Comparison of ENCODE assay signal across 21 cellular contexts in the genomic region with DNA sequence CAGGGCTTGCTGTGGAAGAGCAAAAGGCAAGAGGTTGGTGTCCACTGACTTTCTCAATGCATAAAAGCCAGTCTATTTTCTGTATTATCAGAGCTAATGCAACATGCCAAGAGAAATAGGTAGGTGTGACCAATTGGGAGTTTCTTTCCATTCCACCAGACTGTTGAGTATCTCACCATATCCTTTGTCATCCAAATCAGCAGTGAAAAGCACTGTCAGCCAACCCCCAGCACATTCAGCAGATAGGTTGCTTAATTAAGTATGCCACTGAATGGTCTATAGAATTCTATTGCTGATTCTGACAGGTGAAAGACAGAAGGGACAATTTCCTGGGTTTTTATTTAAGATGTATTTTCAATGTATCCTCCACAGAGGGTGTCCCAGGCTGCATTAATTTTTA.
DNase-seq lines count a peak whose midpoint lies in the region; ATAC-seq and TF ChIP-seq lines count a peak whose summit lies in the region.
"Had no signal": no experiment of that assay in that cellular context is flagged by ENCODE, and none has a peak within 500 bp of the region (broad histone marks: within the 10 kb centered on the region; RNA-seq: fewer than 3 reads in every experiment).

No MANE protein-coding gene starts in this region.

- H4K20me1 ChIP-seq in GM23338 (replicated peaks; ENCODE audit: insufficient read depth): no peaks in the 10 kb centered on the region
- H4K20me1 ChIP-seq in neural progenitor cell (ENCODE audit: low read depth): peaks cover 12% of the 10 kb centered on the region

- 0 out of 2 replicates have a peak overlapping the region, but pooled peaks have one; percentile 40 for H3K4me2 ChIP-seq in GM23338
- H3K4me2 ChIP-seq in neural progenitor cell: peak overlapping the region; percentile 8
- H3K4me2 ChIP-seq: BLaER1 had no signal

- H3K36me3 Mint-ChIP-seq in GM23338 (ENCODE audit: low read depth) (no peaks in the 10 kb centered on the region), WTC11 (no peaks in the 10 kb centered on the region), neural progenitor cell (no peaks in the 10 kb centered on the region)
- H3K36me3 Mint-ChIP-seq: CD4-positive, CD25-positive, alpha-beta regulatory T cell; CD8-positive, alpha-beta T cell had no signal

- CTCF ChIA-PET in WTC11 (lab: Charles Lee): no interaction called here

- H3K4me1 Mint-ChIP-seq in GM23338 (peaks cover 39% of the 10 kb centered on the region), WTC11 (peaks cover 44% of the 10 kb centered on the region), neural progenitor cell (peaks cover 29% of the 10 kb centered on the region)
- H3K4me1 Mint-ChIP-seq: B cell; CD4-positive, CD25-positive, alpha-beta regulatory T cell had no signal

- H3K27ac ChIP-seq in GM23338 (ENCODE audit: low read depth): no peak overlapping the region
- no peak overlapping the region for H3K27ac ChIP-seq in neural progenitor cell
- no peak overlapping the region for H3K27ac ChIP-seq in left lung
- H3K27ac ChIP-seq: 22Rv1, BLaER1, C4-2B had no signal

- H3K36me3 ChIP-seq in GM23338 (ENCODE audit: insufficient read depth) (no peaks in the 10 kb centered on the region), neural progenitor cell (no peaks in the 10 kb centered on the region), left lung (no peaks in the 10 kb centered on the region)
- H3K36me3 ChIP-seq: BLaER1 had no signal

- no peaks in the 10 kb centered on the region for H3K27me3 Mint-ChIP-seq in GM23338 (ENCODE audit: insufficient read depth, low read depth, poor library complexity)
- no peaks in the 10 kb centered on the region for H3K27me3 Mint-ChIP-seq in WTC11 (ENCODE audit: low read depth)
- H3K27me3 Mint-ChIP-seq in neural progenitor cell (ENCODE audit: insufficient read depth, low read depth): peaks cover 2% of the 10 kb centered on the region
- H3K27me3 Mint-ChIP-seq: B cell; CD4-positive, CD25-positive, alpha-beta regulatory T cell had no signal

- no peak overlapping the region for H3K27ac Mint-ChIP-seq in GM23338
- H3K27ac Mint-ChIP-seq in WTC11: no peak overlapping the region
- no peak overlapping the region for H3K27ac Mint-ChIP-seq in neural progenitor cell
- H3K27ac Mint-ChIP-seq: B cell; CD4-positive, CD25-positive, alpha-beta regulatory T cell; CD8-positive, alpha-beta T cell had no signal

- H3K4me3 ChIP-seq in GM23338 (no peak overlapping the region), neural progenitor cell (no peak overlapping the region), left lung (no peak overlapping the region)
- H3K4me3 ChIP-seq: BLaER1, GM12878 had no signal

- H3K9me2 ChIP-seq in GM23338 (ENCODE audit: insufficient read depth): no peaks in the 10 kb centered on the region

- ATAC-seq in GM23338: peak; percentile 57
- peak; percentile 72 for ATAC-seq in WTC11
- no peak for ATAC-seq in left lung
- ATAC-seq: CD8-positive, alpha-beta T cell; GM12878; HCT116 had no signal

- H3K9me3 ChIP-seq in neural progenitor cell (ENCODE audit: low read depth) (no peaks in the 10 kb centered on the region), left lung (no peaks in the 10 kb centered on the region)
- H3K9me3 ChIP-seq: BLaER1, Caco-2 had no signal

- H3K4me3 Mint-ChIP-seq in GM23338 (no peak overlapping the region), WTC11 (no peak overlapping the region), neural progenitor cell (no peak overlapping the region)
- H3K4me3 Mint-ChIP-seq: B cell; CD4-positive, CD25-positive, alpha-beta regulatory T cell; CD8-positive, alpha-beta T cell; H9 had no signal

- H3K27me3 ChIP-seq in GM23338 (ENCODE audit: insufficient read depth): no peaks in the 10 kb centered on the region
- no peaks in the 10 kb centered on the region for H3K27me3 ChIP-seq in neural progenitor cell
- no peaks in the 10 kb centered on the region for H3K27me3 ChIP-seq in left lung

- H3K9me3 Mint-ChIP-seq in GM23338: no peaks in the 10 kb centered on the region
- H3K9me3 Mint-ChIP-seq in WTC11: no peaks in the 10 kb centered on the region
- H3K9me3 Mint-ChIP-seq in neural progenitor cell: no peaks in the 10 kb centered on the region
- H3K9me3 Mint-ChIP-seq: CD8-positive, alpha-beta T cell; H9 had no signal

- POLR2A ChIA-PET in WTC11 (lab: Charles Lee): interaction anchor here (1.5 kb wide), 1 partner anchor 11 kb away, joined by 3 read pairs; no protein-coding TSS in a partner anchor

- TF ChIP-seq CTCF in GM23338 (conservative IDR thresholded peaks at IDR 0.05; ENCODE audit: low read depth in 2 of 2) (no peak), WTC11 (IDR thresholded peaks at IDR 0.05) (no peak), neural progenitor cell (IDR thresholded peaks at IDR 0.05) (no peak), left lung (IDR thresholded peaks at IDR 0.05) (no peak)

- H3K9ac ChIP-seq in neural progenitor cell: no peak overlapping the region
- H3K9ac ChIP-seq: BLaER1 had no signal

- H3K4me1 ChIP-seq in GM23338 (ENCODE audit: insufficient read depth): peaks cover 26% of the 10 kb centered on the region; the same call in 1 of the 2 replicates
- peaks cover 16% of the 10 kb centered on the region for H3K4me1 ChIP-seq in neural progenitor cell
- no peaks in the 10 kb centered on the region for H3K4me1 ChIP-seq in left lung
- H3K4me1 ChIP-seq: BLaER1, Caco-2 had no signal

- intact Hi-C loops in left lung (cut with DNase I): no loop called here

- DNase-seq in GM23338 (ENCODE audit: low spot score): peak; percentile 35
- no peak for DNase-seq in WTC11 (ENCODE audit: low spot score)
- DNase-seq in iPS DF 19.7 (ENCODE audit: low read depth, low spot score): peak; percentile 7
- DNase-seq in neural progenitor cell (ENCODE audit: low spot score): no peak
- DNase-seq in Kasumi-1 (lab: John Stamatoyannopoulos, UW): no peak
- no peak for DNase-seq in left lung
- DNase-seq in DMS79 (lab: John Stamatoyannopoulos, UW): no peak
- DNase-seq: Caco-2; CD4-positive, CD25-positive, alpha-beta regulatory T cell; CD8-positive, alpha-beta T cell; DMS153; EL; GDM1; GOT3; H9 had no signal

- H2AFZ ChIP-seq in GM23338: no peak overlapping the region
- H2AFZ ChIP-seq in neural progenitor cell (replicated peaks): no peak overlapping the region

- H3K79me2 ChIP-seq in GM23338 (replicated peaks; ENCODE audit: insufficient read depth) (no peaks in the 10 kb centered on the region), neural progenitor cell (ENCODE audit: low read depth) (no peaks in the 10 kb centered on the region)

- H3F3A ChIP-seq in GM23338 (replicated peaks; ENCODE audit: low read depth) (no peaks in the 10 kb centered on the region), neural progenitor cell (ENCODE audit: low read depth) (no peaks in the 10 kb centered on the region)

TF ChIP-seq in GM23338, 12 proteins besides CTCF, POLR2A, EP300 and RAD21 (continues in another document):
- TF ChIP-seq ETS1 (IDR thresholded peaks at IDR 0.05): no peak

TF ChIP-seq in WTC11, 78 proteins besides CTCF, POLR2A, EP300 and RAD21 (continues in another document):
- TF ChIP-seq, protein P1, sequence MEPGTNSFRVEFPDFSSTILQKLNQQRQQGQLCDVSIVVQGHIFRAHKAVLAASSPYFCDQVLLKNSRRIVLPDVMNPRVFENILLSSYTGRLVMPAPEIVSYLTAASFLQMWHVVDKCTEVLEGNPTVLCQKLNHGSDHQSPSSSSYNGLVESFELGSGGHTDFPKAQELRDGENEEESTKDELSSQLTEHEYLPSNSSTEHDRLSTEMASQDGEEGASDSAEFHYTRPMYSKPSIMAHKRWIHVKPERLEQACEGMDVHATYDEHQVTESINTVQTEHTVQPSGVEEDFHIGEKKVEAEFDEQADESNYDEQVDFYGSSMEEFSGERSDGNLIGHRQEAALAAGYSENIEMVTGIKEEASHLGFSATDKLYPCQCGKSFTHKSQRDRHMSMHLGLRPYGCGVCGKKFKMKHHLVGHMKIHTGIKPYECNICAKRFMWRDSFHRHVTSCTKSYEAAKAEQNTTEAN (CRISPR knock-in tag; IDR thresholded peaks at IDR 0.05): no peak
- TF ChIP-seq MYBL2 (CRISPR knock-in tag; IDR thresholded peaks at IDR 0.05) (no peak), ZNF138 (CRISPR knock-in tag; conservative IDR thresholded peaks at IDR 0.05) (no peak), HMGA2 (CRISPR knock-in tag; IDR thresholded peaks at IDR 0.05) (no peak), MXD4 (CRISPR knock-in tag; IDR thresholded peaks at IDR 0.05; ENCODE audit: borderline replicate concordance) (no peak), PREB (CRISPR knock-in tag; IDR thresholded peaks at IDR 0.05; ENCODE audit: borderline replicate concordance) (no peak), OVOL2 (CRISPR knock-in tag; IDR thresholded peaks at IDR 0.05; ENCODE audit: borderline replicate concordance) (no peak), ATF1 (CRISPR knock-in tag; IDR thresholded peaks at IDR 0.05) (no peak), JAZF1 (CRISPR knock-in tag; IDR thresholded peaks at IDR 0.05) (no peak), ZNF121 (CRISPR knock-in tag; IDR thresholded peaks at IDR 0.05) (no peak), ESRRA (CRISPR knock-in tag; IDR thresholded peaks at IDR 0.05; ENCODE audit: borderline replicate concordance) (no peak)
- TF ChIP-seq, protein P2, sequence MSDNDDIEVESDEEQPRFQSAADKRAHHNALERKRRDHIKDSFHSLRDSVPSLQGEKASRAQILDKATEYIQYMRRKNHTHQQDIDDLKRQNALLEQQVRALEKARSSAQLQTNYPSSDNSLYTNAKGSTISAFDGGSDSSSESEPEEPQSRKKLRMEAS (CRISPR knock-in tag; IDR thresholded peaks at IDR 0.05): no peak

Comparison
In these comparisons a context has a peak if more than half of its experiments do, and no peak if none do; other contexts are left out.
1. DNase-seq: peak in GM23338 (single experiment) and iPS DF 19.7 (single experiment); none in WTC11 (single experiment), neural progenitor cell (single experiment), Kasumi-1 (0 of 2), left lung (0 of 2) and DMS79 (single experiment).